8 cellular contexts compared by ENCODE assay signal in the genomic region with DNA sequence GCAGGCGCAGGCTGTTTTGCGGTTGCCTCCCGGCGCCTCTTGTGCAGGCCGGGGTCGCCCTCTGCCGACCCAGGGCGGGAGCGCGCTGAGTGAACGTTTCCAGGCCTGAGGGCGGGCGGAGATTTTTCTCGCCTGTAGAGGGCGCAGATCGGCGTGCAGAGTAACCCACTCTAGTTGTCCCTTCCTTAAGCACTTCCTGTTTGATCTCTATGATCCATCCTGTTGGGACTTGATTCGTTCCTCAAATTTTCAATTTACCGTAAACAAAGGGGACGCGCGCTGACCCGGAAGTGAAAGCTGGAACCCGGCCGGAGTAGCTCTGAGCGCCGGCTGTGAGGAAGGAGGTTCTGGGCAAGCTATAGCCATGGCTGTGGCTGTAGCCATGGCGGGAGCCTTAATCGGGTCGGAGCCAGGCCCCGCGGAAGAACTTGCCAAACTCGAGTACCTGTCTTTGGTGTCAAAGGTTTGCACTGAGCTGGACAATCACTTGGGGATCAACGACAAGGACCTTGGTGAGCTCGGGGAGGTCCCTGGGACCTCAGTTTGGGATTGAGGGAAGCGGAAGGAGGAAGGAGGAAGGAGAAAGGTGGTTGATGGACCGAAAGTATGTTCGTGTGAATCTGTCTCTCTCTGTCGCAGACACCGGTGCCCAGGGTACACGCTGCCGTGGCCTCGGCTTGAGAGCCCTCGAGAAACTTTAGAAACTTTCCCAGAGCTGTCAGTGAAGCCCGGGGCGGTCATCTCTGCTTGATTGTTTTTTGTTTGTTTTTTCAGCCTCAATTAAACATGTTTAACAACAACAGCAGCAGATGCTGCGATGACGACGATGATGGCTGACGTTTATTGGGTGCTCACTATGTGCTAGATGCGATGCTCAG. TPM values are rescaled to one million over a fixed set of nuclear protein-coding genes. Genes with fewer than 3 reads are reported as not detected.
DNase-seq lines count a peak whose midpoint lies in the region; ATAC-seq lines count a peak whose summit lies in the region.

Gene DHX8, plus strand, starts transcription at position 302 of the 878 bp plus-strand sequence. Its CDS starts 63 bp downstream, at position 365.

- peak within 1 kb of the TSS; percentile 94 to 95 (median 94) for H3K27ac Mint-ChIP-seq in IgD-negative memory B cell

- peaks cover 3% of the 10 kb centered on the region for H3K36me3 Mint-ChIP-seq in IgD-negative memory B cell

- peaks cover 21 to 24% (median 23%) of the 10 kb centered on the region in 3 donors for H3K4me1 Mint-ChIP-seq in IgD-negative memory B cell

- peak within 1 kb of the TSS; percentile 79 for H3K27ac ChIP-seq in epithelial cell of prostate

- peak within 1 kb of the TSS; percentile 94 to 100 (median 100) for H3K4me3 Mint-ChIP-seq in IgD-negative memory B cell

- DNase-seq in DMS153 (lab: John Stamatoyannopoulos, UW), result peak; percentile 99
- DNase-seq in OCI-M2 (lab: John Stamatoyannopoulos, UW; ENCODE audit: unreplicated experiment), result peak; percentile 72
- peak; percentile 98 for DNase-seq in activated T-cell treated with anti-CD3 and anti-CD28 coated beads for 48 hours (ENCODE audit: low read depth)
- peak; percentile 97 for DNase-seq in epithelial cell of prostate (ENCODE audit: low read depth, low spot score)
- DNase-seq in mucosa of gallbladder (ENCODE audit: low spot score), result peak; percentile 98
- peak; percentile 99 for DNase-seq in stimulated activated CD8-positive, alpha-beta memory T cell treated with anti-CD3 and anti-CD28 coated beads, Interleukin-4, amount 100 ng/mL, for 48 hours

- ATAC-seq in GM21528 (IDR thresholded peaks at IDR 0.05; ENCODE audit: low FRiP score, unreplicated experiment), result peak; percentile 90

- peaks cover 2% of the 10 kb centered on the region for H3K27me3 Mint-ChIP-seq in IgD-negative memory B cell

- no peaks in the 10 kb centered on the region for H3K9me3 Mint-ChIP-seq in IgD-negative memory B cell

RNA-seq across cellular contexts. Expression of gene DHX8, which starts in this region (rescaled TPM):
- polyA plus RNA-seq in IgD-negative memory B cell, result 30.4 TPM
- 39.2 TPM for total RNA-seq in mucosa of gallbladder

Comparison
In these comparisons a context has a peak if more than half of its experiments do, and no peak if none do; other contexts are left out.
1. Peak in every context shown above with its lines: DNase-seq, ATAC-seq and H3K27ac ChIP-seq.